ENCODE assay signal across 13 cellular contexts in the genomic region with DNA sequence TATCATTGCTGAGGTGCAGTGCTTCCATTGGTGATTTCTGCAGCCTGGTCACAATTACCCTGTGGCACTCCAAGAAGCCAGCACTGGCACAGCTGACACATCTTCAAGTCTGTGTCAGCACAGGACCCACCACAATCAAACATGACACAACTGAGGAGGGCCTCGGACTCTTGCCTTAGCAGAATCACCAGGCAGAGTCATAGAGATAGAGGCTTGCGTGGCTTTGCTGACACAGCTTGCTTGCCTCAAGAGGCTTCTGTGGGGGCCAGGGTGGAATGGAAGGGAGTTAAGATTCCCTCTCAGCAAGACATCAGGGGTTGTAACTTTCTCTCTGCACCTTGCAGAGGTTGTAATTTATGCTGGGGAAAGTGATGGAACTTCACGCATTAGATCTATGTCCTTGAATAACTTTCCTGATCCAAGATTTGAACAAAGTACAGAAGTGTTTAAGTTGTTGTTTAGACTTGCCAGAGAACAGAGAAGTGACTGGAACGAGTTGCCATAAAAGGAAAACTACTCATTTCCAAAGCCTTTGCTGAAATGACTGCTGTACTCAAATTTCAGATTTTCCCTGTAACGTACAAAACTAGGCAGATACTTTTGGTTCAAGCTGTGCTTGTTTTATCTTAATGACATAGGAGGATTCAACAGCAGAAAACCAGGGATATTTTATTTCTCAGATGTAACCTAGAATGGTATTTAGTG.
DNase-seq lines count a peak whose midpoint lies in the region; ATAC-seq and TF ChIP-seq lines count a peak whose summit lies in the region.
"Had no signal": no experiment of that assay in that cellular context is flagged by ENCODE, and none has a peak within 500 bp of the region (broad histone marks: within the 10 kb centered on the region; RNA-seq: fewer than 3 reads in every experiment).

No MANE protein-coding gene starts in this region.

- H3K4me3 ChIP-seq in AG09309 (ENCODE audit: control insufficient read depth, low read depth, low read length): no peak overlapping the region
- no peak overlapping the region for H3K4me3 ChIP-seq in MG63
- H3K4me3 ChIP-seq in fibroblast of pulmonary artery (replicated peaks; ENCODE audit: low read depth, low read length): no peak overlapping the region

- no peaks in the 10 kb centered on the region for H3K27me3 ChIP-seq in MG63

- ATAC-seq in GM21576 (IDR thresholded peaks at IDR 0.05; ENCODE audit: unreplicated experiment): no peak

- intact Hi-C loops in posterior vena cava (cut with DNase I): no loop called here

- no peaks in the 10 kb centered on the region for H3K9me3 ChIP-seq in MG63

- DNase-seq in AG09309 (ENCODE audit: low read depth) (peak; percentile 23), MG63 (peak; percentile 32), fibroblast of pulmonary artery (ENCODE audit: low read depth) (peak; percentile 36), posterior vena cava (ENCODE audit: low spot score) (peak; percentile 79), medulla oblongata (ENCODE audit: extremely low spot score) (no peak), RPMI8226 (no peak)
- no peak for DNase-seq in activated T-cell treated with anti-CD3 and anti-CD28 coated beads, Interleukin-2, amount 50 U/mL, for 1 hour
- DNase-seq: activated CD4-positive, alpha-beta T cell treated with anti-CD3 and anti-CD28 coated beads, Interleukin-2, amount 10 ng/mL, durations not matched to agents 24 days and 14 days; activated naive CD4-positive, alpha-beta T cell treated with anti-CD3 and anti-CD28 coated beads, Interleukin-2, amount 50 U/mL, for 16 hours; kidney glomerular epithelial cell; NCI-H526; small intestine had no signal

- TF ChIP-seq CTCF in AG09309 (IDR thresholded peaks at IDR 0.05; ENCODE audit: control insufficient read depth, insufficient read depth, low read depth, low read length, missing control alignments) (no peak), fibroblast of pulmonary artery (IDR thresholded peaks at IDR 0.05; ENCODE audit: low read length, missing control alignments) (no peak)

- H3K36me3 ChIP-seq in MG63: no peaks in the 10 kb centered on the region

Comparison
In these comparisons a context has a peak if more than half of its experiments do, and no peak if none do; other contexts are left out.
1. DNase-seq: peak in AG09309 (single experiment), MG63 (single experiment), fibroblast of pulmonary artery (single experiment) and posterior vena cava (single experiment); none in activated T-cell treated with anti-CD3 and anti-CD28 coated beads, Interleukin-2, amount 50 U/mL, for 1 hour (single experiment), medulla oblongata (single experiment) and RPMI8226 (single experiment).